ENCODE assay signal across 8 cellular contexts in genomic region chr9:121199921-121200320, GRCh38. TPM values are rescaled to one million over a fixed set of nuclear protein-coding genes. Genes with fewer than 3 reads are reported as not detected.
DNase-seq lines count a peak whose midpoint lies in the region; ATAC-seq and TF ChIP-seq lines count a peak whose summit lies in the region.

No MANE protein-coding gene starts in this region.

- peaks cover 39% of the 10 kb centered on the region for H3K4me1 Mint-ChIP-seq in endothelial cell (ENCODE audit: unreplicated experiment)

- H2AFZ ChIP-seq in PC-3 (ENCODE audit: low read length), result no peak overlapping the region

- CTCF ChIA-PET in PC-3 (lab: Charles Lee), result interaction anchor here (0.7 kb wide), 1 partner anchor 444 kb away, joined by 3 read pairs; no protein-coding TSS in a partner anchor

- H3K9me2 ChIP-seq in PC-3 (replicated peaks; ENCODE audit: low read length), result no peaks in the 10 kb centered on the region

- H3K4me1 ChIP-seq in PC-3 (ENCODE audit: insufficient read depth, low read length) (peaks cover 22% of the 10 kb centered on the region), psoas muscle (peaks cover 54% of the 10 kb centered on the region)

- no peak for ATAC-seq in PC-3
- no peak for ATAC-seq in psoas muscle

- peak overlapping the region; percentile 90 for H3K4me2 ChIP-seq in PC-3 (ENCODE audit: low read length)

- H3K9me3 ChIP-seq in PC-3 (ENCODE audit: low read length), result no peaks in the 10 kb centered on the region
- H3K9me3 ChIP-seq in psoas muscle, result no peaks in the 10 kb centered on the region

- BruUV-seq in PC-3 (replicated peaks; lab: Mats Ljungman, UMichigan), result no TSS peak

- no peaks in the 10 kb centered on the region for H3F3A ChIP-seq in PC-3 (ENCODE audit: low read length, unreplicated experiment)

- H3K9ac ChIP-seq in PC-3 (ENCODE audit: low read length), result peak overlapping the region; percentile 96; the same call in 1 of the 2 replicates

- H3K4me3 Mint-ChIP-seq in endothelial cell (ENCODE audit: unreplicated experiment), result peak overlapping the region; percentile 96

- peaks cover 60% of the 10 kb centered on the region for H4K20me1 ChIP-seq in PC-3 (ENCODE audit: low read length)

- H3K36me3 ChIP-seq in GM06990 (ENCODE audit: control insufficient read depth, insufficient read depth, low read length), result no peaks in the 10 kb centered on the region
- no peaks in the 10 kb centered on the region for H3K36me3 ChIP-seq in PC-3 (ENCODE audit: low read depth, low read length)
- H3K36me3 ChIP-seq in psoas muscle (ENCODE audit: insufficient read depth in 1 of 2, low read depth in 1 of 2), result no peaks in the 10 kb centered on the region

- POLR2A ChIA-PET in PC-3 (lab: Charles Lee; ENCODE audit: unreplicated experiment), result no interaction called here

- H3K36me3 Mint-ChIP-seq in endothelial cell (ENCODE audit: low read depth, unreplicated experiment), result peaks cover 10% of the 10 kb centered on the region

- TF ChIP-seq CTCF in GM06990 (IDR thresholded peaks at IDR 0.05; ENCODE audit: insufficient read depth, low read length, poor library complexity, severe bottlenecking) (no peak), PC-3 (conservative IDR thresholded peaks at IDR 0.05; ENCODE audit: low read depth, low read length) (no peak), endothelial cell (IDR thresholded peaks at IDR 0.05; ENCODE audit: unreplicated experiment) (no peak), psoas muscle (IDR thresholded peaks at IDR 0.05) (no peak)

- WGBS in psoas muscle, 3 donors, result 13 to 33% (median 23%) methylated on average over 2 of the region's 2 CpGs

- H3K9me3 Mint-ChIP-seq in endothelial cell (ENCODE audit: unreplicated experiment), result no peaks in the 10 kb centered on the region

- no peak overlapping the region for H3K27ac ChIP-seq in PC-3 (ENCODE audit: low read length)
- peak overlapping the region; percentile 1 for H3K27ac ChIP-seq in psoas muscle

- H3K27me3 Mint-ChIP-seq in endothelial cell (ENCODE audit: unreplicated experiment), result peaks cover 8% of the 10 kb centered on the region

- no peak for DNase-seq in GM06990 (ENCODE audit: extremely low read depth, insufficient read length)
- peak; percentile 22 for DNase-seq in PC-3
- DNase-seq in endothelial cell (ENCODE audit: low spot score), result no peak
- DNase-seq in psoas muscle, result no peak
- DNase-seq in NCI-H526 (lab: John Stamatoyannopoulos, UW), result no peak
- no peak for DNase-seq in AG08395 (ENCODE audit: low spot score)
- DNase-seq in NCI-H1417 treated with DMSO at 0.1 percent for 48 hours (lab: John Stamatoyannopoulos, UW), result no peak
- DNase-seq in SKM-1 (lab: John Stamatoyannopoulos, UW; ENCODE audit: unreplicated experiment), result no peak

- intact Hi-C loops in PC-3 (cut with micrococcal nuclease), result loop anchor here (5.0 kb wide), 1 partner anchor 93 kb away; no protein-coding TSS in a partner anchor
- intact Hi-C loops in psoas muscle (cut with DNase I), result no loop called here

- H3K27me3 ChIP-seq in GM06990 (replicated peaks; ENCODE audit: control insufficient read depth, insufficient read depth, low read length) (no peaks in the 10 kb centered on the region), PC-3 (ENCODE audit: low read length) (no peaks in the 10 kb centered on the region), psoas muscle (ENCODE audit: insufficient read depth in 3 of 3, low read length in 2 of 3) (no peaks in the 10 kb centered on the region)

- peaks cover 73% of the 10 kb centered on the region for H3K79me2 ChIP-seq in PC-3 (ENCODE audit: low read length)

- H3K4me3 ChIP-seq in GM06990 (replicated peaks; ENCODE audit: low read depth, low read length), result peak overlapping the region; percentile 98
- H3K4me3 ChIP-seq in PC-3 (ENCODE audit: low read length), result peak overlapping the region; percentile 97
- H3K4me3 ChIP-seq in psoas muscle, result peak overlapping the region; percentile 96

- no peak overlapping the region for H3K27ac Mint-ChIP-seq in endothelial cell (ENCODE audit: unreplicated experiment)

RNA-seq across cellular contexts. Expression of gene RAB14, which starts 1.7 kb away (rescaled TPM):
- total RNA-seq in PC-3 (2014; rRNA removed) (13.8 and 14.9 TPM in 2 replicates), endothelial cell (ENCODE audit: unreplicated experiment) (81.6 TPM), psoas muscle (10 to 100 TPM; 43.6 to 51.5 (median 44.5) TPM)
- polyA plus RNA-seq in psoas muscle, result 10 to 100 TPM; 17.6 to 34.7 (median 32.1) TPM
